Comparison of ENCODE assay signal across 24 cellular contexts in the genomic region with DNA sequence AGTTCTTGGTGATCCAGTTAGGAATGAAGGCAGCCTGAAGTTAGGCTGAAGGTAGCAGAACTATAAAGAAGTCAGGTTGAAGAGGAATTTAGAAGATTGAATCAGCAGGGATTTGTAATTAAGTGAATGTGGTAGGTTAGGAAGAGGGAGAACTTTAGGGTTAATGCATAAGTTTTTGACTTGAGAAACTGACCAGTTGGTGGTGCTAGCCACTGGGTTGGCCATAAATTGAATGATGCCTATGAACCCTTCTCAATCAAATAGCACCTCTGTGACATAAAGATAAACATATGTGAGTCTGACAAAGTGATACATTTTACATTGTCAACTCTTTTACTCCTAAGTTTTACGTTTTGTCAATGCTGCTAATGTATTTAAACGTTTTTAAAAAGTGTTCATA.
A peak's percentile ranks its signal among the peaks of the same experiment; 100 is the strongest.
DNase-seq lines count a peak whose midpoint lies in the region; ATAC-seq, FAIRE-seq and TF ChIP-seq lines count a peak whose summit lies in the region.
"Had no signal": no experiment of that assay in that cellular context is flagged by ENCODE, and none has a peak within 500 bp of the region (broad histone marks: within the 10 kb centered on the region; RNA-seq: fewer than 3 reads in every experiment).

No MANE protein-coding gene starts in this region.

- H3K4me3 ChIP-seq in LNCaP clone FGC (ENCODE audit: low read depth, low read length) (no peak overlapping the region), epithelial cell of proximal tubule (ENCODE audit: low read depth, low read length) (no peak overlapping the region)
- H3K4me3 ChIP-seq: SJSA1 had no signal

- H3K4me1 ChIP-seq in foreskin keratinocyte = no peaks in the 10 kb centered on the region
- H3K4me1 ChIP-seq: SJSA1 had no signal

- FAIRE-seq in D721Med (lab: Jason Lieb, UNC) = peak; percentile 21
- FAIRE-seq: GM19239, HepG2 had no signal

- DNase-seq in D721Med (ENCODE audit: insufficient read length, low spot score) (no peak), LNCaP clone FGC (ENCODE audit: low read depth) (no peak), epithelial cell of proximal tubule (ENCODE audit: low read depth) (no peak), activated T-cell treated with anti-CD3 and anti-CD28 coated beads for 4 hours (no peak), dedifferentiated amniotic fluid mesenchymal stem cell (ENCODE audit: extremely low spot score) (no peak), posterior cingulate gyrus (no peak), foreskin keratinocyte (no peak)
- DNase-seq: Calu3; CD4-positive, alpha-beta T cell; DMS79 treated with DMSO at 0.1 percent for 48 hours; GDM1; HFFc6; MV-4-11; NCI-H1436; NCI-H2081; NCI-H226; NCI-H526; NK-92 treated with Interleukin-12 subunit alpha and Interleukin-12 subunit beta, amount 100 ng/mL, for 24 hours; PC-3; T-cell had no signal

- H3K27ac ChIP-seq in foreskin keratinocyte = no peak overlapping the region
- H3K27ac ChIP-seq: SJSA1 had no signal

- TF ChIP-seq CTCF in D721Med (IDR thresholded peaks at IDR 0.05; ENCODE audit: insufficient read depth, missing control alignments) (peak; percentile 3), LNCaP clone FGC (IDR thresholded peaks at IDR 0.05; ENCODE audit: control insufficient read depth, extremely low read depth, insufficient read depth) (peak; percentile 42; the same call in 1 of the 2 replicates), epithelial cell of proximal tubule (conservative IDR thresholded peaks at IDR 0.05; ENCODE audit: low read depth, low read length) (peak; percentile 6), foreskin keratinocyte (conservative IDR thresholded peaks at IDR 0.05) (no peak)

- intact Hi-C loops in posterior cingulate gyrus (cut with DNase I) = no loop called here

- ATAC-seq in GM18861 (IDR thresholded peaks at IDR 0.05; ENCODE audit: unreplicated experiment) (peak; percentile 46), foreskin keratinocyte (no peak)
- ATAC-seq: HepG2, PC-3, T-cell had no signal

- no peaks in the 10 kb centered on the region for H3K27me3 ChIP-seq in foreskin keratinocyte
- H3K27me3 ChIP-seq: SJSA1 had no signal
